ENCODE assay signal across 14 cellular contexts in the genomic region with DNA sequence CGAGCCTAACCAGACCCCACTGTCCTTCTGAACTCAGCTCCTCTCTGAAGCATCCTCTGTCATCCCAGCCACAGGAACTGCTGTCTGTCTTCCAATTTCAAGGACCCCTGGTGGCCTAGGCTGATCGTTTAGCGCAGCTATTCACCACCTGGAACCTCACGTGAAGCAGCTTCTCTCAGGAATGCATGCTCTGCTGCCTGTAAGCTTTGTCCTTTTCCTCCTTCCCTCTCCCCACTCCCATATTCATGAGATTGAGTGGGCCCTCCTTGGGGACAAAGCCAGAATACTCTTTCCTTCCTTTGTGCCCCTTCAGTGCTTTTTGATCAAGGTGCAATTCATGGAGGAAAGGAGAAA. TPM values are rescaled to one million over a fixed set of nuclear protein-coding genes. Genes with fewer than 3 reads are reported as not detected.
"Had no signal": no experiment of that assay in that cellular context is flagged by ENCODE, and none has a peak within 500 bp of the region (broad histone marks: within the 10 kb centered on the region; RNA-seq: fewer than 3 reads in every experiment).

No MANE protein-coding gene starts in this region.

- DNase-seq: activated CD4-positive, alpha-beta T cell treated with anti-CD3 and anti-CD28 coated beads, Interleukin-2, amount 50 U/mL, for 1 hour; activated CD4-positive, CD25-positive, alpha-beta regulatory T cell; activated T-cell treated with anti-CD3 and anti-CD28 coated beads for 4 hours; amniotic stem cell; dermis blood vessel endothelial cell; left colon; small intestine; T-helper 2 cell; tibial artery had no signal

- H3K27ac Mint-ChIP-seq: activated naive CD4-positive, alpha-beta T cell treated with anti-CD3 and anti-CD28 coated beads, Interleukin-2, amount 50 U/mL, for 72 hours had no signal

- H3K27ac ChIP-seq: neutrophil, right atrium auricular region, tibial artery, vagina had no signal

- H3K36me3 ChIP-seq: neutrophil, right atrium auricular region, tibial artery, vagina had no signal

- ATAC-seq: activated naive CD4-positive, alpha-beta T cell treated with anti-CD3 and anti-CD28 coated beads, Interleukin-2, amount 50 U/mL, for 72 hours; left colon had no signal

- H3K9me3 Mint-ChIP-seq: activated naive CD4-positive, alpha-beta T cell treated with anti-CD3 and anti-CD28 coated beads, Interleukin-2, amount 50 U/mL, for 72 hours had no signal

- H3K4me3 Mint-ChIP-seq: brain had no signal

- H3K27me3 ChIP-seq: right atrium auricular region, tibial artery, vagina had no signal

- H3K4me3 ChIP-seq: right atrium auricular region, tibial artery, vagina had no signal

RNA-seq across cellular contexts. Expression of a gene that starts 17.2 kb away (rescaled TPM):
- total RNA-seq: vagina had no signal
